ENCODE assay signal across 13 cellular contexts in genomic region chr16:68444058-68444657, GRCh38. TPM values are rescaled to one million over a fixed set of nuclear protein-coding genes. Genes with fewer than 3 reads are reported as not detected.
DNase-seq lines count a peak whose midpoint lies in the region; ATAC-seq and TF ChIP-seq lines count a peak whose summit lies in the region.
"Had no signal": no experiment of that assay in that cellular context is flagged by ENCODE, and none has a peak within 500 bp of the region (broad histone marks: within the 10 kb centered on the region; RNA-seq: fewer than 3 reads in every experiment).

No MANE protein-coding gene starts in this region.

- ATAC-seq in upper lobe of right lung = no peak
- ATAC-seq in activated T-cell treated with anti-CD3 and anti-CD28 coated beads, Interleukin-2, amount 50 U/mL, for 72 hours (replicated peaks in 1 of 2) = no peak
- ATAC-seq: gastrocnemius medialis; stimulated activated memory B cell treated with anti-CD40 and anti-IgM and Interleukin-4, amounts not matched to agents 10 μg/mL and 1 μg/mL and 100 μg/mL, for 72 hours had no signal

- peaks cover 13% of the 10 kb centered on the region for H3K4me1 Mint-ChIP-seq in activated T-cell treated with anti-CD3 and anti-CD28 coated beads, Interleukin-2, amount 50 U/mL, for 72 hours (ENCODE audit: low read depth)

- no peaks in the 10 kb centered on the region for H3K9me3 Mint-ChIP-seq in activated T-cell treated with anti-CD3 and anti-CD28 coated beads, Interleukin-2, amount 50 U/mL, for 72 hours

- TF ChIP-seq POLR2A in prostate gland (IDR thresholded peaks at IDR 0.05) = no peak

- H3K27ac Mint-ChIP-seq in activated T-cell treated with anti-CD3 and anti-CD28 coated beads, Interleukin-2, amount 50 U/mL, for 72 hours = no peak overlapping the region
- H3K27ac Mint-ChIP-seq: IgD-negative memory B cell; stimulated activated memory B cell treated with anti-CD40 and anti-IgM and Interleukin-4, amounts not matched to agents 10 μg/mL and 1 μg/mL and 100 μg/mL, for 72 hours had no signal

- H3K4me1 ChIP-seq in upper lobe of right lung (peaks cover 18% of the 10 kb centered on the region), prostate gland (replicated peaks) (peaks cover 13% of the 10 kb centered on the region)

- H3K27me3 Mint-ChIP-seq in activated T-cell treated with anti-CD3 and anti-CD28 coated beads, Interleukin-2, amount 50 U/mL, for 72 hours (ENCODE audit: low read depth) = peaks cover 49% of the 10 kb centered on the region

- no peak for TF ChIP-seq CTCF in brain microvascular endothelial cell (IDR thresholded peaks at IDR 0.05; ENCODE audit: low read depth, low read length, missing control alignments)
- TF ChIP-seq CTCF in upper lobe of right lung (IDR thresholded peaks at IDR 0.05) = no peak
- TF ChIP-seq CTCF in prostate gland (IDR thresholded peaks at IDR 0.05) = no peak
- no peak for TF ChIP-seq CTCF in dorsolateral prefrontal cortex (IDR thresholded peaks at IDR 0.05 in 54 of 56, conservative IDR thresholded peaks at IDR 0.05 in 2 of 56; ENCODE audit: low read depth in 1 of 56, partially characterized antibody in 56 of 56)

- no peaks in the 10 kb centered on the region for H3K36me3 Mint-ChIP-seq in activated T-cell treated with anti-CD3 and anti-CD28 coated beads, Interleukin-2, amount 50 U/mL, for 72 hours (ENCODE audit: insufficient read depth in 2 of 2)
- H3K36me3 Mint-ChIP-seq: IgD-negative memory B cell; stimulated activated memory B cell treated with anti-CD40 and anti-IgM and Interleukin-4, amounts not matched to agents 10 μg/mL and 1 μg/mL and 100 μg/mL, for 72 hours had no signal

- H3K27me3 ChIP-seq in brain microvascular endothelial cell (replicated peaks) (peaks cover 16% of the 10 kb centered on the region), upper lobe of right lung (peaks cover 7% of the 10 kb centered on the region), prostate gland (replicated peaks; ENCODE audit: insufficient read depth) (no peaks in the 10 kb centered on the region), dorsolateral prefrontal cortex (peaks cover 0 to 19% (median 0%) of the 10 kb centered on the region in 45 donors)

- in situ Hi-C loops in Caki2 (cut with HindIII; ENCODE audit: low pct_unique_long_range_greater_than_20kb, low sequenced_read_pairs) = no loop called here
- in situ Hi-C loops in brain microvascular endothelial cell (cut with HindIII; ENCODE audit: low pct_ligation_motif_present, low sequenced_read_pairs) = no loop called here

- H3K36me3 ChIP-seq in brain microvascular endothelial cell (replicated peaks) (no peaks in the 10 kb centered on the region), upper lobe of right lung (no peaks in the 10 kb centered on the region), prostate gland (no peaks in the 10 kb centered on the region)
- H3K36me3 ChIP-seq: gastrocnemius medialis had no signal

- no peak overlapping the region for H3K4me3 ChIP-seq in brain microvascular endothelial cell (ENCODE audit: low read depth, low read length)
- no peak overlapping the region for H3K4me3 ChIP-seq in upper lobe of right lung
- no peak overlapping the region for H3K4me3 ChIP-seq in prostate gland
- H3K4me3 ChIP-seq in dorsolateral prefrontal cortex = no peak overlapping the region
- H3K4me3 ChIP-seq: gastrocnemius medialis had no signal

- WGBS in prostate gland = 20% methylated on average over 3 of the region's 3 CpGs

- intact Hi-C loops in upper lobe of right lung (cut with DNase I) = no loop called here
- intact Hi-C loops in prostate gland (cut with DNase I) = no loop called here
- intact Hi-C loops in dorsolateral prefrontal cortex (cut with DNase I) = loop anchor here in 1 of 2 donors (10.0 kb wide), 1 partner anchor 199 kb away; the partner anchor contains the start of gene PLA2G15

- H3K9me3 ChIP-seq in upper lobe of right lung (no peaks in the 10 kb centered on the region), prostate gland (no peaks in the 10 kb centered on the region)
- H3K9me3 ChIP-seq: gastrocnemius medialis had no signal

- H3K27ac ChIP-seq in brain microvascular endothelial cell (no peak overlapping the region), upper lobe of right lung (no peak overlapping the region), prostate gland (no peak overlapping the region), dorsolateral prefrontal cortex (no peak overlapping the region)
- H3K27ac ChIP-seq: gastrocnemius medialis had no signal

- DNase-seq in Caki2 (ENCODE audit: low read depth) = peak; percentile 34
- peak; percentile 75 for DNase-seq in HuH-7 (ENCODE audit: low spot score)
- peak; percentile 20 for DNase-seq in brain microvascular endothelial cell
- peak; percentile 38 to 63 for DNase-seq in lung microvascular endothelial cell (ENCODE audit: low read depth in 2 of 2)
- DNase-seq in upper lobe of right lung = no peak
- DNase-seq in prostate gland (ENCODE audit: low spot score) = no peak
- no peak for DNase-seq in dorsolateral prefrontal cortex
- no peak for DNase-seq in activated T-cell treated with anti-CD3 and anti-CD28 coated beads, Interleukin-2, amount 50 U/mL, for 72 hours
- DNase-seq: activated gamma-delta T cell, gastrocnemius medialis, SHP77 treated with DMSO at 0.1 percent for 48 hours had no signal

- H3K4me3 Mint-ChIP-seq in activated T-cell treated with anti-CD3 and anti-CD28 coated beads, Interleukin-2, amount 50 U/mL, for 72 hours = no peak overlapping the region
- H3K4me3 Mint-ChIP-seq: IgD-negative memory B cell; stimulated activated memory B cell treated with anti-CD40 and anti-IgM and Interleukin-4, amounts not matched to agents 10 μg/mL and 1 μg/mL and 100 μg/mL, for 72 hours had no signal

RNA-seq across cellular contexts. Expression of gene SMPD3, which starts 4.2 kb away (rescaled TPM):
- not detected in 2 replicates for total RNA-seq in Caki2 (2014; rRNA removed; shearing (Covaris generic); ENCODE audit: low replicate concordance)
- total RNA-seq in lung microvascular endothelial cell (under 0.01 TPM in 2 replicates), upper lobe of right lung (5.6 TPM), prostate gland (10 to 100 TPM in 1 of 2 donors, 1 to 10 TPM in 1; 4.7 to 27.8 TPM), dorsolateral prefrontal cortex (10 to 100 TPM in 118 of 120 experiments, 1 to 10 TPM in 2; 5.3 to 40.7 (median 21.2) TPM)
- total RNA-seq in activated T-cell treated with anti-CD3 and anti-CD28 coated beads, Interleukin-2, amount 50 U/mL, for 72 hours = under 1 TPM in 1 of 2 donors, not detected in 1; 0.19 TPM

Comparison
In these comparisons a context has a peak if more than half of its experiments do, and no peak if none do; other contexts are left out.
1. DNase-seq: peak in Caki2 (single experiment), HuH-7 (single experiment), brain microvascular endothelial cell (single experiment) and lung microvascular endothelial cell (2 of 2); none in upper lobe of right lung (single experiment), prostate gland (single experiment), dorsolateral prefrontal cortex (0 of 10) and activated T-cell treated with anti-CD3 and anti-CD28 coated beads, Interleukin-2, amount 50 U/mL, for 72 hours (0 of 2).